8 cellular contexts compared by ENCODE assay signal in the genomic region with DNA sequence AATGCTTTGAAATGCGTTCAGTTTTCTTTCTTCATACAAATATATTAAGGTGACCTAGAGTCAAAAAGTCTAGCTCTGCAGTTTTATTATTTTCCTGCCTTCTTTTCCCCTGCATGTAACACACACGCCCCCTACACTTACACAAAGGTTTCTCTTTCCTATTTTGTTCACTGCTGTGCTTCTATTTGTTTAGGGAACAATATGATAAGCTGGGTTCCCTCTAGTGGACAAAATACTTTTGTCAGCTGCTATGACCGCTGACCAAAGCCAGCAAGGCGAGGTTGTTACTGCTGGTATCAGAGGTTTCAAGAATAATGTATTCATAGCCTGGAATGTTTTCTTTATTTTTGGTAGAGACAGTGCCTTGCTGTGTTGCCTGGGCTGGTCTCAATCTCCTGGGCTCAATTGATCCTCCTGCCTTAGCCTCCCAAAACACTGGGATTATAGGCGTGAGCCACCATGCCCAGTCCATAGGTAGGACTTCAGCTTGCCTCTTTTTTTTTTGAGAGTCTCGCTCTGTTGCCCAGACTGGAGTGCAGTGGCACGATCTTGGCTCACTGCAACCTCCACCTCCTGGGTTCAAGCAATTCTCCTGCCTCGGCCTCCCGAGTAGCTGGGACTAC. TPM values are rescaled to one million over a fixed set of nuclear protein-coding genes. Genes with fewer than 3 reads are reported as not detected.
A peak's percentile ranks its signal among the peaks of the same experiment; 100 is the strongest.
DNase-seq lines count a peak whose midpoint lies in the region; ATAC-seq and TF ChIP-seq lines count a peak whose summit lies in the region.

No MANE protein-coding gene starts in this region.

- H3K4me3 ChIP-seq in HEK293 (ENCODE audit: low read depth, low read length) (no peak overlapping the region), mammary epithelial cell (replicated peaks in 1 of 3; ENCODE audit: insufficient read depth in 1 of 3, low read depth in 2 of 3, low read length in 3 of 3) (no peak overlapping the region)

- H3K4me2 ChIP-seq in mammary epithelial cell (ENCODE audit: insufficient read depth, low read depth, low read length): no peak overlapping the region

- CTCF ChIA-PET in HEK293 (lab: Yijun Ruan, JAX): interaction anchor here (0.6 to 4.0 kb wide), 22 partner anchors 9 to 477 kb away, joined by 3 to 37 read pairs (median 4); partner anchors contain the start of gene FNTB
- CTCF ChIA-PET in mammary epithelial cell (lab: Charles Lee; ENCODE audit: low non-redundant PET): interaction anchor here (0.5 to 1.6 kb wide), 6 partner anchors 33 to 1441 kb away, joined by 3 to 24 read pairs (median 4); partner anchors contain the start of gene FNTB

- in situ Hi-C loops in mammary epithelial cell (cut with MboI; ENCODE audit: low sequenced_read_pairs in 2 of 2): no loop called here

- 78% methylated on average over 6 of the region's 9 CpGs for WGBS in mammary epithelial cell (ENCODE audit: low coverage, missing lambda C conversion rate)

- no peak overlapping the region for H3K27ac ChIP-seq in HEK293 (ENCODE audit: extremely low read depth, low read depth, low read length)
- no peak overlapping the region for H3K27ac ChIP-seq in mammary epithelial cell (ENCODE audit: insufficient read depth, low read depth, low read length)

- no peak overlapping the region for H2AFZ ChIP-seq in mammary epithelial cell (ENCODE audit: low read depth, low read length)

- TF ChIP-seq CTCF in HEK293 (tag by site-specific recombination; IDR thresholded peaks at IDR 0.05) (peak; percentile 72; the same call in 1 of the 2 replicates), mammary epithelial cell (conservative IDR thresholded peaks at IDR 0.05 in 1 of 2, IDR thresholded peaks at IDR 0.05 in 1 of 2; ENCODE audit: extremely low read depth in 1 of 2, insufficient read depth in 1 of 2, low read depth in 1 of 2, low read length in 2 of 2) (peak; percentile 64 to 68)

- no peaks in the 10 kb centered on the region for H3K9me3 ChIP-seq in HEK293 (ENCODE audit: control insufficient read depth, insufficient read depth, low read depth, low read length)
- no peaks in the 10 kb centered on the region for H3K9me3 ChIP-seq in mammary epithelial cell (replicated peaks; ENCODE audit: insufficient read depth, low read length)

- POLR2A ChIA-PET in HEK293 (lab: Yijun Ruan, JAX): interaction anchor here (0.8 to 1.6 kb wide), 3 partner anchors 33 to 49 kb away, joined by 3 to 5 read pairs (median 3); partner anchors contain the start of gene FNTB

- H4K20me1 ChIP-seq in mammary epithelial cell (ENCODE audit: insufficient read depth, low read length): no peaks in the 10 kb centered on the region

- no peaks in the 10 kb centered on the region for H3K27me3 ChIP-seq in mammary epithelial cell (ENCODE audit: insufficient read depth, low read length)

- no TSS peak for BruUV-seq in mammary epithelial cell (replicated peaks; lab: Mats Ljungman, UMichigan)

- H3K79me2 ChIP-seq in mammary epithelial cell (ENCODE audit: insufficient read depth, low read length): no peaks in the 10 kb centered on the region

- intact Hi-C loops in mammary epithelial cell (cut with micrococcal nuclease): loop anchor here (1.0 kb wide), 1 partner anchor 34 kb away; the partner anchor contains the start of gene FNTB

- DNase-seq in DMS53 treated with DMSO at 0.1 percent for 48 hours (lab: John Stamatoyannopoulos, UW; ENCODE audit: unreplicated experiment) (peak; percentile 14), NCI-H82 treated with DMSO at 0.1 percent for 48 hours (lab: John Stamatoyannopoulos, UW; ENCODE audit: unreplicated experiment) (peak; percentile 8), mammary epithelial cell (peak; percentile 62), islet precursor cell (peak; percentile 70), stromal cell of bone marrow (ENCODE audit: low read depth) (peak; percentile 67)
- no peak for DNase-seq in stimulated activated CD8-positive, alpha-beta memory T cell treated with anti-CD3 and anti-CD28 coated beads, Interleukin-4, amount 100 ng/mL, for 48 hours

- dilution Hi-C loops in mammary epithelial cell (cut with HindIII; ENCODE audit: low sequenced_read_pairs): loop anchor here (5.0 kb wide), 1 partner anchor 33 kb away; the partner anchor contains the start of gene FNTB

- H3K4me1 ChIP-seq in HEK293 (ENCODE audit: control insufficient read depth, insufficient read depth, low read length) (peaks cover 4% of the 10 kb centered on the region), mammary epithelial cell (ENCODE audit: insufficient read depth, low read length) (no peaks in the 10 kb centered on the region)

- H3K9ac ChIP-seq in mammary epithelial cell (ENCODE audit: insufficient read depth, low read length): no peak overlapping the region

- ATAC-seq in GM21390 (IDR thresholded peaks at IDR 0.05; ENCODE audit: unreplicated experiment): no peak

- peaks cover 9 to 18% of the 10 kb centered on the region in 2 experiments; a peak in 2 of 3 replicates for H3K36me3 ChIP-seq in HEK293 (ENCODE audit: control insufficient read depth in 2 of 2, insufficient read depth in 1 of 2, low read length in 2 of 2)
- H3K36me3 ChIP-seq in mammary epithelial cell (ENCODE audit: insufficient read depth, low read length): peaks cover 2% of the 10 kb centered on the region

TF ChIP-seq in HEK293, 187 proteins besides CTCF, POLR2A, EP300 and RAD21:
- no peak for TF ChIP-seq ZNF830 (tag by site-specific recombination; IDR thresholded peaks at IDR 0.05; ENCODE audit: low read depth)
- no peak for TF ChIP-seq ZIC2 (tag by site-specific recombination; IDR thresholded peaks at IDR 0.05)
- no peak for TF ChIP-seq ZNF10 (tag by site-specific recombination; IDR thresholded peaks at IDR 0.05)
- TF ChIP-seq ZNF654 (tag by site-specific recombination; IDR thresholded peaks at IDR 0.05; ENCODE audit: low read depth): peak; percentile 29

RNA-seq across cellular contexts. Expression of gene FNTB, which starts 33.4 kb away (rescaled TPM):
- total RNA-seq in mammary epithelial cell: 10 to 100 TPM; 11.7 to 12.5 TPM
- polyA plus RNA-seq in mammary epithelial cell: 17.0 TPM
- polyA minus RNA-seq in mammary epithelial cell: 56.4 TPM

RNA-seq across cellular contexts. Expression of gene RAB15, which starts 47.9 kb away (rescaled TPM):
- 1 to 10 TPM; 5.8 to 6.2 TPM for total RNA-seq in mammary epithelial cell
- polyA plus RNA-seq in mammary epithelial cell: 3.4 TPM
- 2.1 TPM for polyA minus RNA-seq in mammary epithelial cell
